ENCODE assay signal across 8 cellular contexts in the genomic region with DNA sequence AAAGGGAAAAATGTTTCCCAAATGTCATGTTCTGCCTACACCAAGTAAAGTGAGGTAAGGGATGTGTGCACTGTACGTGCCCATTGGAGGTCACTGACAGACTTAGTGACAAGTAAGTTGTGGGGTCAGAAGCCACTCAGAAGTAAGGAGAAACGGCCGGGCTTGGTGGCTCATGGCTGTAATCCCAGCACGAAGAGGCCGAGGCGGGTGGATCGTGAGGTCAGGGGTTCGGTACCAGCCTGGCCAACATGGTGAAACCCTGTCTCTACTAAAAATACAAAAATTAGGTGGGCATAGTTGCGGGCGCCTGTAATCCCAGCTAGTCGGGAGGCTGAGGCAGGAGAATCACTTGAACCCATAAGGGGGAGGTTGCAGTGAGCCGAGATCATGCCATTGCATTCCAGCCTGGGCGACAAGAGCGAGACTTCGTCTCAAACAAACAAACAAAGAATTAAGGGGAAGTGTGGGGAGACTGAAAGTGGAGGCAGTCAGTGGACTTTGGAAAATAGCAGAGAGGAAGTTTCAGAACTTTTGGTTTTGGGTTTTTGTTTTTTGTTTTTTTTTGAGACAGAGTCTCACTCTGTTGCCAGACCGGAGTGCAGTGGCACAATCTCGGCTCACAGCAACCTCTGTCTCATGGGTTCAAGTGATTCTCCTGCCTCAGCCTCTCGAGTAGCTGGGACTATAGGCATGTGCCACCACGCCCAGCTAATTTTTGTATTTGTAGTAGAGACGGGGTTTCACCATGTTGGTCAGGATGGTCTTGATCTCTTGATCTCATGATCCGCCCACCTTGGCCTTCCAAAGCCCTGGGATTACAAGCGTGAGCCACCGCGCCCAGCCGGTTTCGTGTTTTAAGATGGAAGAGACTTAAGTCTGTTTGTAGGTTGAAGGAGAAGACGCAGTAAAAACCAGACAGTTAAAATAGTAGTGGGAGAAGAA.
A peak's percentile ranks its signal among the peaks of the same experiment; 100 is the strongest.
DNase-seq lines count a peak whose midpoint lies in the region; ATAC-seq and TF ChIP-seq lines count a peak whose summit lies in the region.
"Not testable (repeated sequence)": the region's sequence is repeated elsewhere in the genome, so short reads cannot be mapped to it uniquely, and the experiment has no call there.

No MANE protein-coding gene starts in this region.

- H3K27ac Mint-ChIP-seq in T-helper 1 cell treated with Interleukin-12 subunit alpha and Interleukin-12 subunit beta and Interleukin-4 antibody, amounts not matched to agents 30 μg/mL and 1 μg/mL, for 36 hours: peak overlapping the region; percentile 86
- H3K27ac Mint-ChIP-seq in activated naive CD4-positive, alpha-beta T cell treated with anti-CD3 and anti-CD28 coated beads for 36 hours: peak overlapping the region; percentile 91
- peak overlapping the region; percentile 94 for H3K27ac Mint-ChIP-seq in dendritic cell treated with granulocyte-macrophage colony-stimulating factor and Interleukin-4, amounts not matched to agents 40 ng/mL and 50 ng/mL, for 4 days
- H3K27ac Mint-ChIP-seq in natural killer cell: peak overlapping the region; percentile 59 to 84

- peaks cover 32% of the 10 kb centered on the region for H3K4me1 Mint-ChIP-seq in T-helper 1 cell treated with Interleukin-12 subunit alpha and Interleukin-12 subunit beta and Interleukin-4 antibody, amounts not matched to agents 30 μg/mL and 1 μg/mL, for 36 hours (ENCODE audit: low read depth)
- peaks cover 46% of the 10 kb centered on the region for H3K4me1 Mint-ChIP-seq in activated naive CD4-positive, alpha-beta T cell treated with anti-CD3 and anti-CD28 coated beads for 36 hours (ENCODE audit: low read depth)
- H3K4me1 Mint-ChIP-seq in dendritic cell treated with granulocyte-macrophage colony-stimulating factor and Interleukin-4, amounts not matched to agents 40 ng/mL and 50 ng/mL, for 4 days (ENCODE audit: low read depth): peaks cover 69% of the 10 kb centered on the region
- H3K4me1 Mint-ChIP-seq in natural killer cell: peaks cover 37% of the 10 kb centered on the region in 2 donors

- CTCF ChIA-PET in activated naive CD4-positive, alpha-beta T cell treated with anti-CD3 and anti-CD28 coated beads for 36 hours (lab: Charles Lee): not testable (repeated sequence)

- H3K4me2 ChIP-seq in BLaER1 treated with 17β-estradiol and CSF1 and Interleukin-3, amounts not matched to agents 10 nM and 100 nM: peak overlapping the region; percentile 42 to 84 (median 70)
- H3K4me2 ChIP-seq in Loucy (ENCODE audit: low read depth, low read length, poor library complexity, severe bottlenecking): peak overlapping the region; percentile 52

- DNase-seq in activated naive CD4-positive, alpha-beta T cell treated with anti-CD3 and anti-CD28 coated beads for 36 hours; natural killer cell: not testable (repeated sequence)
- DNase-seq in left lobe of liver (ENCODE audit: low spot score): peak; percentile 39

- not testable (repeated sequence) for ATAC-seq in left lobe of liver, natural killer cell

- peaks cover 0 to 63% (median 23%) of the 10 kb centered on the region in 11 experiments; a peak in 17 of 22 replicates for H3K36me3 ChIP-seq in BLaER1 treated with 17β-estradiol and CSF1 and Interleukin-3, amounts not matched to agents 10 nM and 100 nM
- not testable (repeated sequence) for H3K36me3 ChIP-seq in Loucy (ENCODE audit: insufficient read depth, low read length); subcutaneous abdominal adipose tissue (ENCODE audit: control insufficient read depth in 5 of 5, insufficient read depth in 5 of 5, low read length in 5 of 5)

- not testable (repeated sequence) for H3K79me2 ChIP-seq in Loucy (ENCODE audit: insufficient read depth, low read length)

- peaks cover 15% of the 10 kb centered on the region for H3K9me3 Mint-ChIP-seq in T-helper 1 cell treated with Interleukin-12 subunit alpha and Interleukin-12 subunit beta and Interleukin-4 antibody, amounts not matched to agents 30 μg/mL and 1 μg/mL, for 36 hours
- H3K9me3 Mint-ChIP-seq in activated naive CD4-positive, alpha-beta T cell treated with anti-CD3 and anti-CD28 coated beads for 36 hours; dendritic cell treated with granulocyte-macrophage colony-stimulating factor and Interleukin-4, amounts not matched to agents 40 ng/mL and 50 ng/mL, for 4 days; natural killer cell: not testable (repeated sequence)

- H3K4me3 Mint-ChIP-seq in T-helper 1 cell treated with Interleukin-12 subunit alpha and Interleukin-12 subunit beta and Interleukin-4 antibody, amounts not matched to agents 30 μg/mL and 1 μg/mL, for 36 hours: peak overlapping the region; percentile 70
- not testable (repeated sequence) for H3K4me3 Mint-ChIP-seq in activated naive CD4-positive, alpha-beta T cell treated with anti-CD3 and anti-CD28 coated beads for 36 hours
- H3K4me3 Mint-ChIP-seq in dendritic cell treated with granulocyte-macrophage colony-stimulating factor and Interleukin-4, amounts not matched to agents 40 ng/mL and 50 ng/mL, for 4 days: peak overlapping the region; percentile 67
- peak overlapping the region; percentile 71 for H3K4me3 Mint-ChIP-seq in natural killer cell

- H3F3A ChIP-seq in Loucy (ENCODE audit: low read depth): not testable (repeated sequence)

- H3K27me3 ChIP-seq in BLaER1 treated with 17β-estradiol and CSF1 and Interleukin-3, amounts not matched to agents 10 nM and 100 nM; subcutaneous abdominal adipose tissue (ENCODE audit: control insufficient read depth in 5 of 5, insufficient read depth in 4 of 5, low read length in 5 of 5): not testable (repeated sequence)
- H3K27me3 ChIP-seq in Loucy (ENCODE audit: insufficient read depth, low read length, poor library complexity, severe bottlenecking): peaks cover 56% of the 10 kb centered on the region

- H4K20me1 ChIP-seq in BLaER1 treated with 17β-estradiol and CSF1 and Interleukin-3, amounts not matched to agents 10 nM and 100 nM; Loucy (ENCODE audit: insufficient read depth, low read length, poor library complexity, severe bottlenecking): not testable (repeated sequence)

- peak overlapping the region in 7 of 11 experiments; percentile 22 to 74 (median 52); a peak in 12 of 22 replicates for H3K9ac ChIP-seq in BLaER1 treated with 17β-estradiol and CSF1 and Interleukin-3, amounts not matched to agents 10 nM and 100 nM
- not testable (repeated sequence) for H3K9ac ChIP-seq in Loucy (ENCODE audit: low read depth, low read length, poor library complexity, severe bottlenecking); subcutaneous abdominal adipose tissue (ENCODE audit: low read length in 5 of 5)

- not testable (repeated sequence) for H3K27me3 Mint-ChIP-seq in T-helper 1 cell treated with Interleukin-12 subunit alpha and Interleukin-12 subunit beta and Interleukin-4 antibody, amounts not matched to agents 30 μg/mL and 1 μg/mL, for 36 hours (ENCODE audit: low read depth); activated naive CD4-positive, alpha-beta T cell treated with anti-CD3 and anti-CD28 coated beads for 36 hours (ENCODE audit: low read depth); dendritic cell treated with granulocyte-macrophage colony-stimulating factor and Interleukin-4, amounts not matched to agents 40 ng/mL and 50 ng/mL, for 4 days; natural killer cell (ENCODE audit: low read depth in 2 of 2)

- H3K27ac ChIP-seq in BLaER1 treated with 17β-estradiol and CSF1 and Interleukin-3, amounts not matched to agents 10 nM and 100 nM: peak overlapping the region; percentile 58 to 93 (median 79)
- H3K27ac ChIP-seq in subcutaneous abdominal adipose tissue (ENCODE audit: low read depth, low read length): peak overlapping the region; percentile 4

- not testable (repeated sequence) for H3K36me3 Mint-ChIP-seq in T-helper 1 cell treated with Interleukin-12 subunit alpha and Interleukin-12 subunit beta and Interleukin-4 antibody, amounts not matched to agents 30 μg/mL and 1 μg/mL, for 36 hours (ENCODE audit: low read depth); activated naive CD4-positive, alpha-beta T cell treated with anti-CD3 and anti-CD28 coated beads for 36 hours (ENCODE audit: low read depth); natural killer cell
- peaks cover 70% of the 10 kb centered on the region for H3K36me3 Mint-ChIP-seq in dendritic cell treated with granulocyte-macrophage colony-stimulating factor and Interleukin-4, amounts not matched to agents 40 ng/mL and 50 ng/mL, for 4 days (ENCODE audit: low read depth)

- not testable (repeated sequence) for H3K9me2 ChIP-seq in Loucy (replicated peaks; ENCODE audit: low read depth, low read length)

- peak overlapping the region in 3 of 10 experiments; percentile 8 to 58 (median 47); a peak in 4 of 20 replicates for H3K4me3 ChIP-seq in BLaER1 treated with 17β-estradiol and CSF1 and Interleukin-3, amounts not matched to agents 10 nM and 100 nM
- not testable (repeated sequence) for H3K4me3 ChIP-seq in Loucy (ENCODE audit: low read length, poor library complexity, severe bottlenecking)
- H3K4me3 ChIP-seq in subcutaneous abdominal adipose tissue (ENCODE audit: low read depth in 1 of 5, low read length in 5 of 5): peak overlapping the region in 1 of 5 donors; percentile 11

- H2AFZ ChIP-seq in Loucy (ENCODE audit: low read length): peak overlapping the region; percentile 69

- intact Hi-C loops in activated naive CD4-positive, alpha-beta T cell treated with anti-CD3 and anti-CD28 coated beads for 36 hours (cut with micrococcal nuclease): loop anchor here (5.0 kb wide), 3 partner anchors 378 to 738 kb away; partner anchors contain the start of genes ERCC6 and MAPK8
- intact Hi-C loops in dendritic cell treated with granulocyte-macrophage colony-stimulating factor and Interleukin-4, amounts not matched to agents 40 ng/mL and 50 ng/mL, for 4 days (cut with micrococcal nuclease): loop anchor here (10.0 kb wide), 1 partner anchor 135 kb away; no protein-coding TSS in a partner anchor
- intact Hi-C loops in natural killer cell (cut with micrococcal nuclease): not testable (repeated sequence)

- peaks cover 0 to 25% (median 17%) of the 10 kb centered on the region in 11 experiments; a peak in 17 of 22 replicates for H3K9me3 ChIP-seq in BLaER1 treated with 17β-estradiol and CSF1 and Interleukin-3, amounts not matched to agents 10 nM and 100 nM (replicated peaks in 1 of 11)
- not testable (repeated sequence) for H3K9me3 ChIP-seq in Loucy (ENCODE audit: insufficient read depth, low read depth, low read length); subcutaneous abdominal adipose tissue (ENCODE audit: control insufficient read depth in 5 of 5, low read length in 5 of 5)

- not testable (repeated sequence) for TF ChIP-seq CTCF in Loucy (conservative IDR thresholded peaks at IDR 0.05; ENCODE audit: low read length); natural killer cell (IDR thresholded peaks at IDR 0.05)

- H3K4me1 ChIP-seq in BLaER1 treated with 17β-estradiol and CSF1 and Interleukin-3, amounts not matched to agents 10 nM and 100 nM: peaks cover 47 to 71% (median 51%) of the 10 kb centered on the region in 10 experiments
- H3K4me1 ChIP-seq in Loucy (ENCODE audit: insufficient read depth, low read length, poor library complexity, severe bottlenecking) (peaks cover 28% of the 10 kb centered on the region), subcutaneous abdominal adipose tissue (ENCODE audit: control insufficient read depth in 5 of 5, insufficient read depth in 5 of 5, low read length in 5 of 5) (peaks cover 0 to 27% (median 7%) of the 10 kb centered on the region in 5 donors)
